ENCODE assay signal across 8 cellular contexts in the genomic region with DNA sequence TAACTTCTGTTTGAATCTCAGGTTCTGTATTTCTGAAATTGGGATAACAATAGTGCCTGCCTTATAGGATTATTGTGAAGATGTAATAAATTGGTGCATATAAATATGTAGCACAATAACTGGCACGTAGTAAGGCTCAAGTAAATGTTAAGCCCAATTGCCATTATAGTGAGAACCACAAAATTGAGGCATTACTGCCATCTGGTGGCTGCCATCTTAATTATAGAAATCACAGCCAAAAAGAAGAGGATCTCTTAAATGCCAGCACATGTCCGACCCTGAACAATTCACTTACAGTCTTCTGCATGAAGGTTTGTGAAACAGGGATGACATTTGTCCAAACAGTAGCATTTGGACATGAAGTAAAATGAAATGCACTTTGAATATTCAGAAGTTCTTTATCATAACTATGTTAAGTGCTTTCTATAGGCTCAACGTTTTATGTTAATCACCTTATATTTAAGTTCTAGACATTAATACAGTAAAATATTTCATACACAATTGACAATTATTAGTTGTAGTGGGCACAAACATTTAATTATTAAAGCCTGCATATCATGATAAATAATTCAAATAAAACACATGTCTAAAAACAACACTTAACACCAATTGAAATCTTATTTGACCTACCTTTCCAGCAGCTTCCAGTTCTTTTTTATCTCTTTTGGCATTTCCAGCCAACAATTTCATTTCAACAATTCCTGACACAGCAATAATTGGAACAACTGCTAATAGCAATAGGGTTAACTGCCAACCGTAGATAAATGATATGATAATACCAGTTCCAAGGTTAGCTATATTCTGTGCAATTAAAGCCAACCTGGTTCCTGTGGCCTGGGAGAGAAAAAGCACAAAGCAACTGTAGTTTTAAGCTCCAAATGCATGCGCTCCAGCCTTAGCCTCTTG. TPM values are rescaled to one million over a fixed set of nuclear protein-coding genes. Genes with fewer than 3 reads are reported as not detected.
A peak's percentile ranks its signal among the peaks of the same experiment; 100 is the strongest.
DNase-seq lines count a peak whose midpoint lies in the region; ATAC-seq and TF ChIP-seq lines count a peak whose summit lies in the region.

No MANE protein-coding gene starts in this region.

- TF ChIP-seq RAD21 in Ishikawa (IDR thresholded peaks at IDR 0.05; ENCODE audit: low read depth), result peak; percentile 90

- no peaks in the 10 kb centered on the region for H3K4me1 Mint-ChIP-seq in activated T-cell treated with anti-CD3 and anti-CD28 coated beads, Interleukin-2, amount 50 U/mL, for 24 hours (ENCODE audit: low read depth)

- intact Hi-C loops in PC-3 (cut with micrococcal nuclease), result loop anchor here (1.0 kb wide), 1 partner anchor 105 kb away; no protein-coding TSS in a partner anchor

- H3K9me2 ChIP-seq in PC-3 (replicated peaks; ENCODE audit: low read length), result no peaks in the 10 kb centered on the region

- CTCF ChIA-PET in PC-3 (lab: Charles Lee), result interaction anchor here (1.4 kb wide), 1 partner anchor 105 kb away, joined by 6 read pairs; no protein-coding TSS in a partner anchor

- H3K27ac Mint-ChIP-seq in activated T-cell treated with anti-CD3 and anti-CD28 coated beads, Interleukin-2, amount 50 U/mL, for 24 hours, result no peak overlapping the region

- peak; percentile 66 for DNase-seq in COR-L47 (lab: John Stamatoyannopoulos, UW)
- peak; percentile 41 for DNase-seq in GM20000 (ENCODE audit: low spot score)
- peak; percentile 85 for DNase-seq in PC-3
- DNase-seq in activated T-cell treated with anti-CD3 and anti-CD28 coated beads, Interleukin-2, amount 50 U/mL, for 24 hours, result peak; percentile 50
- DNase-seq in fibroblast of mammary gland (ENCODE audit: low read depth), result peak; percentile 75
- peak in 38 of 56 donors; percentile 0 to 84 (median 17) for DNase-seq in nucleus accumbens (lab: John Stamatoyannopoulos, UW)
- peak; percentile 26 to 90 for DNase-seq in tibial nerve (ENCODE audit: low spot score in 2 of 2)

- H3K27me3 ChIP-seq in PC-3 (ENCODE audit: low read length) (0 out of 2 replicates have a peak, but pooled peaks cover 7% of the 10 kb centered on the region), tibial nerve (no peaks in the 10 kb centered on the region)

- no peaks in the 10 kb centered on the region for H3K36me3 Mint-ChIP-seq in activated T-cell treated with anti-CD3 and anti-CD28 coated beads, Interleukin-2, amount 50 U/mL, for 24 hours (ENCODE audit: low read depth)

- H3K9me3 ChIP-seq in PC-3 (ENCODE audit: low read length) (no peaks in the 10 kb centered on the region), tibial nerve (no peaks in the 10 kb centered on the region)

- no peak overlapping the region for H2AFZ ChIP-seq in PC-3 (ENCODE audit: low read length)

- H3K79me2 ChIP-seq in PC-3 (ENCODE audit: low read length), result no peaks in the 10 kb centered on the region

- BruUV-seq in PC-3 (replicated peaks; lab: Mats Ljungman, UMichigan), result no TSS peak

- H4K20me1 ChIP-seq in PC-3 (ENCODE audit: low read length), result no peaks in the 10 kb centered on the region

- no peak overlapping the region for H3K4me3 Mint-ChIP-seq in activated T-cell treated with anti-CD3 and anti-CD28 coated beads, Interleukin-2, amount 50 U/mL, for 24 hours

- H3K9ac ChIP-seq in PC-3 (ENCODE audit: low read length), result no peak overlapping the region

- no peaks in the 10 kb centered on the region for H3F3A ChIP-seq in PC-3 (ENCODE audit: low read length, unreplicated experiment)

- H3K4me3 ChIP-seq in PC-3 (ENCODE audit: low read length) (no peak overlapping the region), fibroblast of mammary gland (ENCODE audit: control insufficient read depth, low read depth, low read length) (no peak overlapping the region), tibial nerve (no peak overlapping the region)

- no peaks in the 10 kb centered on the region for H3K36me3 ChIP-seq in PC-3 (ENCODE audit: low read depth, low read length)
- no peaks in the 10 kb centered on the region for H3K36me3 ChIP-seq in tibial nerve

- 47 to 52% methylated on average over 5 of the region's 5 CpGs for WGBS in tibial nerve, 2 donors

- no peaks in the 10 kb centered on the region for H3K9me3 Mint-ChIP-seq in activated T-cell treated with anti-CD3 and anti-CD28 coated beads, Interleukin-2, amount 50 U/mL, for 24 hours

- H3K4me2 ChIP-seq in PC-3 (ENCODE audit: low read length), result no peak overlapping the region

- POLR2A ChIA-PET in PC-3 (lab: Charles Lee; ENCODE audit: unreplicated experiment), result interaction anchor here (0.6 kb wide), 1 partner anchor 58 kb away, joined by 3 read pairs; no protein-coding TSS in a partner anchor

- peaks cover 4% of the 10 kb centered on the region for H3K27me3 Mint-ChIP-seq in activated T-cell treated with anti-CD3 and anti-CD28 coated beads, Interleukin-2, amount 50 U/mL, for 24 hours

- no peak for TF ChIP-seq POLR2A in tibial nerve (IDR thresholded peaks at IDR 0.05)

- peaks cover 25% of the 10 kb centered on the region for H3K4me1 ChIP-seq in PC-3 (ENCODE audit: insufficient read depth, low read length)
- no peaks in the 10 kb centered on the region for H3K4me1 ChIP-seq in tibial nerve

- 0 out of 2 replicates have a peak, but pooled peaks have one; percentile 11 for ATAC-seq in PC-3

- TF ChIP-seq CTCF in GM20000 (IDR thresholded peaks at IDR 0.05; ENCODE audit: extremely low read depth, missing control alignments), result peak; percentile 23
- TF ChIP-seq CTCF in PC-3 (conservative IDR thresholded peaks at IDR 0.05; ENCODE audit: low read depth, low read length), result peak; percentile 87
- TF ChIP-seq CTCF in fibroblast of mammary gland (conservative IDR thresholded peaks at IDR 0.05; ENCODE audit: control insufficient read depth, insufficient read depth, low read depth, low read length), result peak; percentile 65
- TF ChIP-seq CTCF in tibial nerve (IDR thresholded peaks at IDR 0.05), result peak; percentile 49 to 79 (median 59)

- H3K27ac ChIP-seq in PC-3 (ENCODE audit: low read length), result no peak overlapping the region
- no peak overlapping the region for H3K27ac ChIP-seq in tibial nerve

- TF ChIP-seq EP300 in Ishikawa (IDR thresholded peaks at IDR 0.05; ENCODE audit: borderline replicate concordance), result no peak
- no peak for TF ChIP-seq EP300 in tibial nerve (IDR thresholded peaks at IDR 0.05)

TF ChIP-seq in Ishikawa, 13 proteins besides CTCF, POLR2A, EP300 and RAD21:
- TF ChIP-seq, protein P1, sequence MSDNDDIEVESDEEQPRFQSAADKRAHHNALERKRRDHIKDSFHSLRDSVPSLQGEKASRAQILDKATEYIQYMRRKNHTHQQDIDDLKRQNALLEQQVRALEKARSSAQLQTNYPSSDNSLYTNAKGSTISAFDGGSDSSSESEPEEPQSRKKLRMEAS (IDR thresholded peaks at IDR 0.05), result no peak
- TF ChIP-seq ZBTB7A (IDR thresholded peaks at IDR 0.05; ENCODE audit: low read depth), result no peak
- no peak for TF ChIP-seq CREB1 (IDR thresholded peaks at IDR 0.05; ENCODE audit: low read depth)
- no peak for TF ChIP-seq TCF12 (IDR thresholded peaks at IDR 0.05; ENCODE audit: low read depth)
- TF ChIP-seq, protein P2, sequence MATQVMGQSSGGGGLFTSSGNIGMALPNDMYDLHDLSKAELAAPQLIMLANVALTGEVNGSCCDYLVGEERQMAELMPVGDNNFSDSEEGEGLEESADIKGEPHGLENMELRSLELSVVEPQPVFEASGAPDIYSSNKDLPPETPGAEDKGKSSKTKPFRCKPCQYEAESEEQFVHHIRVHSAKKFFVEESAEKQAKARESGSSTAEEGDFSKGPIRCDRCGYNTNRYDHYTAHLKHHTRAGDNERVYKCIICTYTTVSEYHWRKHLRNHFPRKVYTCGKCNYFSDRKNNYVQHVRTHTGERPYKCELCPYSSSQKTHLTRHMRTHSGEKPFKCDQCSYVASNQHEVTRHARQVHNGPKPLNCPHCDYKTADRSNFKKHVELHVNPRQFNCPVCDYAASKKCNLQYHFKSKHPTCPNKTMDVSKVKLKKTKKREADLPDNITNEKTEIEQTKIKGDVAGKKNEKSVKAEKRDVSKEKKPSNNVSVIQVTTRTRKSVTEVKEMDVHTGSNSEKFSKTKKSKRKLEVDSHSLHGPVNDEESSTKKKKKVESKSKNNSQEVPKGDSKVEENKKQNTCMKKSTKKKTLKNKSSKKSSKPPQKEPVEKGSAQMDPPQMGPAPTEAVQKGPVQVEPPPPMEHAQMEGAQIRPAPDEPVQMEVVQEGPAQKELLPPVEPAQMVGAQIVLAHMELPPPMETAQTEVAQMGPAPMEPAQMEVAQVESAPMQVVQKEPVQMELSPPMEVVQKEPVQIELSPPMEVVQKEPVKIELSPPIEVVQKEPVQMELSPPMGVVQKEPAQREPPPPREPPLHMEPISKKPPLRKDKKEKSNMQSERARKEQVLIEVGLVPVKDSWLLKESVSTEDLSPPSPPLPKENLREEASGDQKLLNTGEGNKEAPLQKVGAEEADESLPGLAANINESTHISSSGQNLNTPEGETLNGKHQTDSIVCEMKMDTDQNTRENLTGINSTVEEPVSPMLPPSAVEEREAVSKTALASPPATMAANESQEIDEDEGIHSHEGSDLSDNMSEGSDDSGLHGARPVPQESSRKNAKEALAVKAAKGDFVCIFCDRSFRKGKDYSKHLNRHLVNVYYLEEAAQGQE (IDR thresholded peaks at IDR 0.05; ENCODE audit: low read depth), result no peak
- no peak for TF ChIP-seq FOXM1 (IDR thresholded peaks at IDR 0.05; ENCODE audit: borderline replicate concordance, low read depth)
- TF ChIP-seq EGR1 (IDR thresholded peaks at IDR 0.05), result no peak
- TF ChIP-seq USF1 (IDR thresholded peaks at IDR 0.05), result no peak
- TF ChIP-seq TAF1 (IDR thresholded peaks at IDR 0.05; ENCODE audit: low read depth), result no peak
- TF ChIP-seq TEAD4 (IDR thresholded peaks at IDR 0.05), result no peak
- TF ChIP-seq YY1 (IDR thresholded peaks at IDR 0.05; ENCODE audit: low read depth), result no peak
- no peak for TF ChIP-seq CEBPB (IDR thresholded peaks at IDR 0.05)
- TF ChIP-seq NFIC (IDR thresholded peaks at IDR 0.05), result no peak; the same call in 1 of the 2 replicates
TF ChIP-seq in Ishikawa: peak in this region for 0.

RNA-seq across cellular contexts. Expression of gene ABCB4, which starts 58.5 kb away (rescaled TPM):
- not detected in 2 replicates for total RNA-seq in PC-3 (2014; rRNA removed)
- 1 to 10 TPM in 2 of 4 donors, under 1 TPM in 2; 0.42 to 2.0 (median 1.00) TPM for total RNA-seq in tibial nerve

Comparison
In these comparisons a context has a peak if more than half of its experiments do, and no peak if none do; other contexts are left out.
1. DNase-seq: peak in every context shown above with its lines; median percentile 85 in PC-3; 75 in fibroblast of mammary gland; 66 in COR-L47; 58 in tibial nerve; 50 in activated T-cell treated with anti-CD3 and anti-CD28 coated beads, Interleukin-2, amount 50 U/mL, for 24 hours; 41 in GM20000; 17 in nucleus accumbens.
2. CTCF ChIP-seq: peak in every context shown above with its lines; median percentile 87 in PC-3; 65 in fibroblast of mammary gland; 59 in tibial nerve; 23 in GM20000.